Comparison of ENCODE assay signal across 1 cellular context in genomic region chr15:49155110-49155833, GRCh38.
A peak's percentile ranks its signal among the peaks of the same experiment; 100 is the strongest.
TF ChIP-seq lines count a peak whose summit lies in the region.

TSS of gene COPS2 (minus strand) at chr15:49155599. CDS start at chr15:49155578, 21 bp downstream.

TF ChIP-seq in WTC11, 78 proteins besides CTCF, POLR2A, EP300 and RAD21 (continued from another document and continues in another):
- TF ChIP-seq ARID4B (CRISPR knock-in tag; IDR thresholded peaks at IDR 0.05; ENCODE audit: borderline replicate concordance): peak; percentile 66; the same call in 1 of the 2 replicates
- TF ChIP-seq USF2 (CRISPR knock-in tag; IDR thresholded peaks at IDR 0.05): no peak
- no peak for TF ChIP-seq NFYB (CRISPR knock-in tag; conservative IDR thresholded peaks at IDR 0.05; ENCODE audit: low read depth)
- TF ChIP-seq ZNF317 (CRISPR knock-in tag; IDR thresholded peaks at IDR 0.05; ENCODE audit: borderline replicate concordance, low read depth): no peak
- no peak; the same call in none of the 2 replicates for TF ChIP-seq KAT7 (CRISPR knock-in tag; IDR thresholded peaks at IDR 0.05; ENCODE audit: borderline replicate concordance)
- TF ChIP-seq NR2C2 (CRISPR knock-in tag; IDR thresholded peaks at IDR 0.05): no peak
- no peak for TF ChIP-seq RELA (CRISPR knock-in tag; IDR thresholded peaks at IDR 0.05; ENCODE audit: borderline replicate concordance)
- peak; percentile 74; the same call in 1 of the 2 replicates for TF ChIP-seq FOXP1 (CRISPR knock-in tag; IDR thresholded peaks at IDR 0.05; ENCODE audit: borderline replicate concordance)
- no peak for TF ChIP-seq ZNF532 (CRISPR knock-in tag; IDR thresholded peaks at IDR 0.05; ENCODE audit: borderline replicate concordance)
- no peak for TF ChIP-seq ZNF512 (CRISPR knock-in tag; IDR thresholded peaks at IDR 0.05; ENCODE audit: borderline replicate concordance)
- TF ChIP-seq GABPB1 (CRISPR knock-in tag; IDR thresholded peaks at IDR 0.05): peak; percentile 84
- peak; percentile 72; the same call in 1 of the 2 replicates for TF ChIP-seq TEAD1 (CRISPR knock-in tag; IDR thresholded peaks at IDR 0.05)
- no peak for TF ChIP-seq ZNF416 (CRISPR knock-in tag; IDR thresholded peaks at IDR 0.05)
- peak; percentile 89 for TF ChIP-seq FOXK1 (CRISPR knock-in tag; IDR thresholded peaks at IDR 0.05)
- no peak for TF ChIP-seq E2F1 (CRISPR knock-in tag; IDR thresholded peaks at IDR 0.05)
- no peak for TF ChIP-seq CREB1 (CRISPR knock-in tag; IDR thresholded peaks at IDR 0.05)
- TF ChIP-seq FOXJ3 (CRISPR knock-in tag; IDR thresholded peaks at IDR 0.05; ENCODE audit: borderline replicate concordance): no peak
- no peak for TF ChIP-seq CDX4 (CRISPR knock-in tag; IDR thresholded peaks at IDR 0.05; ENCODE audit: borderline replicate concordance)
- no peak for TF ChIP-seq NR3C1 (CRISPR knock-in tag; conservative IDR thresholded peaks at IDR 0.05; ENCODE audit: low read depth)
- TF ChIP-seq ZNF396 (CRISPR knock-in tag; IDR thresholded peaks at IDR 0.05; ENCODE audit: borderline replicate concordance): no peak
- TF ChIP-seq E2F4 (CRISPR knock-in tag; IDR thresholded peaks at IDR 0.05; ENCODE audit: borderline replicate concordance, low read depth): no peak
- no peak for TF ChIP-seq ELF4 (CRISPR knock-in tag; IDR thresholded peaks at IDR 0.05; ENCODE audit: low read depth)
- TF ChIP-seq TP53 (CRISPR knock-in tag; IDR thresholded peaks at IDR 0.05): no peak
- TF ChIP-seq SP1 (CRISPR knock-in tag; conservative IDR thresholded peaks at IDR 0.05): peak; percentile 66; the same call in 1 of the 2 replicates
- no peak for TF ChIP-seq IRF1 (CRISPR knock-in tag; IDR thresholded peaks at IDR 0.05)
- TF ChIP-seq ZMAT4 (CRISPR knock-in tag; IDR thresholded peaks at IDR 0.05): no peak
- TF ChIP-seq SMAD3 (CRISPR knock-in tag; IDR thresholded peaks at IDR 0.05; ENCODE audit: borderline replicate concordance): no peak
- no peak for TF ChIP-seq ZNF425 (CRISPR knock-in tag; conservative IDR thresholded peaks at IDR 0.05)
- TF ChIP-seq MYBL2 (CRISPR knock-in tag; IDR thresholded peaks at IDR 0.05): peak; percentile 74
- no peak; the same call in 1 of the 2 replicates for TF ChIP-seq ZNF281 (CRISPR knock-in tag; IDR thresholded peaks at IDR 0.05)
- 0 out of 2 replicates have a peak, but pooled peaks have one; percentile 5 for TF ChIP-seq PRRX2 (CRISPR knock-in tag; IDR thresholded peaks at IDR 0.05)
- no peak for TF ChIP-seq ZBTB21 (CRISPR knock-in tag; IDR thresholded peaks at IDR 0.05; ENCODE audit: borderline replicate concordance)
- peak; percentile 69; the same call in 1 of the 2 replicates for TF ChIP-seq ETV6 (CRISPR knock-in tag; IDR thresholded peaks at IDR 0.05)
- TF ChIP-seq EMX1 (CRISPR knock-in tag; IDR thresholded peaks at IDR 0.05): no peak
- TF ChIP-seq HMGA2 (CRISPR knock-in tag; IDR thresholded peaks at IDR 0.05): no peak
- TF ChIP-seq ZNF219 (CRISPR knock-in tag; IDR thresholded peaks at IDR 0.05; ENCODE audit: borderline replicate concordance): no peak
- TF ChIP-seq OVOL2 (CRISPR knock-in tag; IDR thresholded peaks at IDR 0.05; ENCODE audit: borderline replicate concordance): no peak
- no peak for TF ChIP-seq SMAD4 (CRISPR knock-in tag; IDR thresholded peaks at IDR 0.05)
- TF ChIP-seq JUN (CRISPR knock-in tag; IDR thresholded peaks at IDR 0.05): no peak
- no peak for TF ChIP-seq ESRRA (CRISPR knock-in tag; IDR thresholded peaks at IDR 0.05; ENCODE audit: borderline replicate concordance)
